In the genomic region with DNA sequence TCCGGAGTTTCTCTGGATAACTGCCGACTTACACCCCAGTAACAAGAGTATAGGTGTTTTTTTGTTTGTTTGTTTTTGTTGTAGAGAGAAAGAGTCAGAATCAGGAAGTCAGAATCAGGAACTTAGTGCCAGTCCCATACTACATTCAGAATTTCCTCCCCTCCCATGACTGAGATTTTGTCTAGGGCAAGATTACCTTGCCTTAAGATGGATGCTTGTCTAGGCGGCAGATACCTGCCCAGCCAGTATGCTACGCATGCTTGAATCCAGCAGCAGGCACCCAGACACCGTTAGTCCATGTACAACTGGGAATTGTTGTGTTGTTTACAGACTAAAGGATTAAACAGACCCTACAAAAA, we compare ENCODE assay signal across 8 cellular contexts. TPM values are rescaled to one million over a fixed set of nuclear protein-coding genes. Genes with fewer than 3 reads are reported as not detected.
DNase-seq lines count a peak whose midpoint lies in the region; ATAC-seq lines count a peak whose summit lies in the region.

No MANE protein-coding gene starts in this region.

- H3K27me3 Mint-ChIP-seq in central memory CD8-positive, alpha-beta T cell = no peaks in the 10 kb centered on the region
- H3K27me3 Mint-ChIP-seq in memory B cell = no peaks in the 10 kb centered on the region

- intact Hi-C loops in aorta (cut with DNase I) = no loop called here

- 34 to 35% methylated on average over 5 of the region's 5 CpGs for WGBS in aorta, 2 donors

- peaks cover 77% of the 10 kb centered on the region for H3K36me3 Mint-ChIP-seq in central memory CD8-positive, alpha-beta T cell (ENCODE audit: insufficient read depth)
- H3K36me3 Mint-ChIP-seq in memory B cell = peaks cover 43% of the 10 kb centered on the region

- H3K4me3 Mint-ChIP-seq in central memory CD8-positive, alpha-beta T cell = peak overlapping the region; percentile 84
- H3K4me3 Mint-ChIP-seq in memory B cell = peak overlapping the region; percentile 93

- H3K27ac ChIP-seq in aorta (ENCODE audit: low read depth in 1 of 2, low read length in 2 of 2) = peak overlapping the region in 1 of 2 donors; percentile 75

- DNase-seq in SHP77 (lab: John Stamatoyannopoulos, UW) = peak; percentile 3 to 18
- no peak for DNase-seq in SHP77 treated with DMSO at 0.1 percent for 48 hours (lab: John Stamatoyannopoulos, UW)
- DNase-seq in NCI-H774 (lab: John Stamatoyannopoulos, UW) = peak; percentile 31
- no peak for DNase-seq in central memory CD8-positive, alpha-beta T cell (ENCODE audit: low spot score in 2 of 2)
- peak in 1 of 2 donors; percentile 26 for DNase-seq in memory B cell (ENCODE audit: low spot score in 2 of 2)
- no peak for DNase-seq in aorta
- no peak for DNase-seq in AG08396 (ENCODE audit: low spot score)

- no peaks in the 10 kb centered on the region for H3K27me3 ChIP-seq in aorta (ENCODE audit: control insufficient read depth in 1 of 2, insufficient read depth in 2 of 2, low read length in 1 of 2)

- peak; percentile 15 for ATAC-seq in central memory CD8-positive, alpha-beta T cell (replicated peaks; ENCODE audit: extremely low read depth, poor library complexity, severe bottlenecking)
- peak; percentile 62 for ATAC-seq in memory B cell (ENCODE audit: low read depth)
- peak; percentile 30 for ATAC-seq in aorta (ENCODE audit: low FRiP score)
- ATAC-seq in GM18909 (IDR thresholded peaks at IDR 0.05; ENCODE audit: poor library complexity, unreplicated experiment) = no peak

- H3K4me3 ChIP-seq in aorta (ENCODE audit: low read length in 2 of 2) = peak overlapping the region; percentile 87 to 92

- no peaks in the 10 kb centered on the region for H3K9me3 ChIP-seq in aorta (ENCODE audit: control insufficient read depth, low read length)

- H3K4me1 ChIP-seq in aorta (ENCODE audit: control insufficient read depth in 1 of 2, insufficient read depth in 2 of 2, low read length in 2 of 2) = peaks cover 2 to 6% of the 10 kb centered on the region in 2 donors

- H3K4me1 Mint-ChIP-seq in central memory CD8-positive, alpha-beta T cell = peaks cover 83% of the 10 kb centered on the region
- peaks cover 36% of the 10 kb centered on the region for H3K4me1 Mint-ChIP-seq in memory B cell

- H3K36me3 ChIP-seq in aorta (ENCODE audit: control insufficient read depth in 1 of 2, insufficient read depth in 2 of 2, low read length in 1 of 2) = peaks cover 3 to 6% of the 10 kb centered on the region in 2 donors

- peak overlapping the region; percentile 91 for H3K27ac Mint-ChIP-seq in central memory CD8-positive, alpha-beta T cell (ENCODE audit: low read depth)
- H3K27ac Mint-ChIP-seq in memory B cell = peak overlapping the region; percentile 99

- H3K9me3 Mint-ChIP-seq in central memory CD8-positive, alpha-beta T cell = no peaks in the 10 kb centered on the region
- H3K9me3 Mint-ChIP-seq in memory B cell = no peaks in the 10 kb centered on the region

RNA-seq across cellular contexts. Expression of a gene that starts 6.1 kb away (rescaled TPM):
- total RNA-seq in aorta = 100 to 1,000 TPM; 170 to 189 TPM
- 10 to 100 TPM; 64.0 to 80.2 TPM for polyA plus RNA-seq in aorta

RNA-seq across cellular contexts. Expression of a gene that starts 33.5 kb away (rescaled TPM):
- total RNA-seq in aorta = under 1 TPM; 0.32 to 0.72 TPM
- polyA plus RNA-seq in aorta = not detected

RNA-seq across cellular contexts. Expression of a gene that starts 33.6 kb away (rescaled TPM):
- 1 to 10 TPM; 3.0 to 5.6 TPM for total RNA-seq in aorta
- 1 to 10 TPM; 2.8 to 9.3 TPM for polyA plus RNA-seq in aorta

Comparison
In these comparisons a context has a peak if more than half of its experiments do, and no peak if none do; other contexts are left out.
1. DNase-seq: peak in SHP77 (2 of 2) and NCI-H774 (single experiment); none in SHP77 treated with DMSO at 0.1 percent for 48 hours (single experiment), central memory CD8-positive, alpha-beta T cell (0 of 2), aorta (0 of 2) and AG08396 (single experiment).